2 cellular contexts compared by ENCODE assay signal in the genomic region with DNA sequence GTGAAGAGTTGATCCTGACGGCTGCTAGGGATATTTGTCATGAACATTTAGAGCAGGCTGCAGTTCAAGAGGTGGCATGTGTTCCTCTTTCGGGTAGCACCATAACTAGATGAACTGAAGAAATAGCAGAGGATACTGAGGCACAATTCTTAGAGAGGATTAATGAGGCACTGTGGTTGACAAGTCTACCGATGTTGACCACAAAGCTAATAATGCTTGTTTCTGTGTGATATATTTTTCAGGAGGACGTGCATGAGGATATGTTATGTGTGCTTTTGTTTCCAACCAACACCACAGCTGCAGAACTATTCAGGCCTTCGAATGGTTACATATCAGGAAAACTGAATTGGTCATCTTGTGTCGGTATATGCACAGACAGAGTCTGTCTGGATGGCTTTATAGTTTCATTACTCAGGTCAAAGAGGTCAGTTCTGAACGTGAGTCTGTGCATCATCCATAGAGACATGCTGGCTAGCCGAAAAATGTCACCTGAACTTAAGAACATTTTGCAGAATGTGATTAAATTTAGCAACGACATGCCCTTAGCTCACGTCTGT.
TF ChIP-seq lines count a peak whose summit lies in the region.

No MANE protein-coding gene starts in this region.

TF ChIP-seq in IMR-90, 13 proteins besides CTCF, POLR2A, EP300 and RAD21:
- no peak for TF ChIP-seq FOS (IDR thresholded peaks at IDR 0.05; ENCODE audit: low read depth, low read length)
- TF ChIP-seq CEBPB (IDR thresholded peaks at IDR 0.05; ENCODE audit: low read depth, low read length): no peak
- no peak for TF ChIP-seq SMC3 (IDR thresholded peaks at IDR 0.05; ENCODE audit: low read depth, low read length)
- no peak for TF ChIP-seq RFX5 (IDR thresholded peaks at IDR 0.05; ENCODE audit: low read depth, low read length)
- TF ChIP-seq MXI1 (IDR thresholded peaks at IDR 0.05; ENCODE audit: borderline replicate concordance, low read depth, low read length): no peak
- TF ChIP-seq MAFK (IDR thresholded peaks at IDR 0.05; ENCODE audit: low read depth, low read length): no peak
- no peak for TF ChIP-seq ELK1 (IDR thresholded peaks at IDR 0.05; ENCODE audit: borderline replicate concordance, low read depth, low read length)
- no peak for TF ChIP-seq USF2 (IDR thresholded peaks at IDR 0.05; ENCODE audit: low read depth, low read length)
- TF ChIP-seq MAZ (IDR thresholded peaks at IDR 0.05; ENCODE audit: borderline replicate concordance, low read depth, low read length): no peak
- TF ChIP-seq NFE2L2 (IDR thresholded peaks at IDR 0.05; ENCODE audit: low read depth, low read length): no peak
- no peak for TF ChIP-seq CHD1 (IDR thresholded peaks at IDR 0.05; ENCODE audit: low read depth, low read length)
- TF ChIP-seq BHLHE40 (IDR thresholded peaks at IDR 0.05; ENCODE audit: low read depth, low read length): no peak
- no peak for TF ChIP-seq RCOR1 (IDR thresholded peaks at IDR 0.05; ENCODE audit: insufficient replicate concordance, low read length)

TF ChIP-seq in GM12878, 131 proteins besides CTCF, POLR2A, EP300 and RAD21:
- TF ChIP-seq, protein P1, sequence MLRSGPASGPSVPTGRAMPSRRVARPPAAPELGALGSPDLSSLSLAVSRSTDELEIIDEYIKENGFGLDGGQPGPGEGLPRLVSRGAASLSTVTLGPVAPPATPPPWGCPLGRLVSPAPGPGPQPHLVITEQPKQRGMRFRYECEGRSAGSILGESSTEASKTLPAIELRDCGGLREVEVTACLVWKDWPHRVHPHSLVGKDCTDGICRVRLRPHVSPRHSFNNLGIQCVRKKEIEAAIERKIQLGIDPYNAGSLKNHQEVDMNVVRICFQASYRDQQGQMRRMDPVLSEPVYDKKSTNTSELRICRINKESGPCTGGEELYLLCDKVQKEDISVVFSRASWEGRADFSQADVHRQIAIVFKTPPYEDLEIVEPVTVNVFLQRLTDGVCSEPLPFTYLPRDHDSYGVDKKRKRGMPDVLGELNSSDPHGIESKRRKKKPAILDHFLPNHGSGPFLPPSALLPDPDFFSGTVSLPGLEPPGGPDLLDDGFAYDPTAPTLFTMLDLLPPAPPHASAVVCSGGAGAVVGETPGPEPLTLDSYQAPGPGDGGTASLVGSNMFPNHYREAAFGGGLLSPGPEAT (IDR thresholded peaks at IDR 0.05; ENCODE audit: low read depth): 0 out of 2 replicates have a peak, but pooled peaks have one; percentile 25
- TF ChIP-seq DPF2 (IDR thresholded peaks at IDR 0.05) (peak; percentile 84), IKZF2 (IDR thresholded peaks at IDR 0.05) (peak; percentile 50 to 74; a peak in 2 of 4 replicates), MTA2 (IDR thresholded peaks at IDR 0.05; ENCODE audit: low read depth) (peak; percentile 96), CHD1 (IDR thresholded peaks at IDR 0.05; ENCODE audit: low read depth, low read length) (no peak), NR2F1 (conservative IDR thresholded peaks at IDR 0.05) (peak; percentile 83), SREBF1 (IDR thresholded peaks at IDR 0.05; ENCODE audit: low read length) (no peak), IKZF1 (conservative IDR thresholded peaks at IDR 0.05) (peak; percentile 81), ATF7 (IDR thresholded peaks at IDR 0.05; ENCODE audit: low read depth) (peak; percentile 40; the same call in 1 of the 2 replicates), BHLHE40 (IDR thresholded peaks at IDR 0.05; ENCODE audit: borderline replicate concordance in 1 of 2, low read depth in 2 of 2, low read length in 1 of 2) (peak in 1 of 2 experiments; percentile 73; a peak in 1 of 4 replicates), MYC (IDR thresholded peaks at IDR 0.05; ENCODE audit: insufficient read depth, insufficient read length, insufficient replicate concordance, low read length, severe bottlenecking) (no peak), ZNF217 (IDR thresholded peaks at IDR 0.05) (no peak)
- TF ChIP-seq, protein P2, sequence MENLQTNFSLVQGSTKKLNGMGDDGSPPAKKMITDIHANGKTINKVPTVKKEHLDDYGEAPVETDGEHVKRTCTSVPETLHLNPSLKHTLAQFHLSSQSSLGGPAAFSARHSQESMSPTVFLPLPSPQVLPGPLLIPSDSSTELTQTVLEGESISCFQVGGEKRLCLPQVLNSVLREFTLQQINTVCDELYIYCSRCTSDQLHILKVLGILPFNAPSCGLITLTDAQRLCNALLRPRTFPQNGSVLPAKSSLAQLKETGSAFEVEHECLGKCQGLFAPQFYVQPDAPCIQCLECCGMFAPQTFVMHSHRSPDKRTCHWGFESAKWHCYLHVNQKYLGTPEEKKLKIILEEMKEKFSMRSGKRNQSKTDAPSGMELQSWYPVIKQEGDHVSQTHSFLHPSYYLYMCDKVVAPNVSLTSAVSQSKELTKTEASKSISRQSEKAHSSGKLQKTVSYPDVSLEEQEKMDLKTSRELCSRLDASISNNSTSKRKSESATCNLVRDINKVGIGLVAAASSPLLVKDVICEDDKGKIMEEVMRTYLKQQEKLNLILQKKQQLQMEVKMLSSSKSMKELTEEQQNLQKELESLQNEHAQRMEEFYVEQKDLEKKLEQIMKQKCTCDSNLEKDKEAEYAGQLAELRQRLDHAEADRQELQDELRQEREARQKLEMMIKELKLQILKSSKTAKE (IDR thresholded peaks at IDR 0.05; ENCODE audit: low read depth, poor library complexity, severe bottlenecking): peak; percentile 27
- TF ChIP-seq, protein P3, sequence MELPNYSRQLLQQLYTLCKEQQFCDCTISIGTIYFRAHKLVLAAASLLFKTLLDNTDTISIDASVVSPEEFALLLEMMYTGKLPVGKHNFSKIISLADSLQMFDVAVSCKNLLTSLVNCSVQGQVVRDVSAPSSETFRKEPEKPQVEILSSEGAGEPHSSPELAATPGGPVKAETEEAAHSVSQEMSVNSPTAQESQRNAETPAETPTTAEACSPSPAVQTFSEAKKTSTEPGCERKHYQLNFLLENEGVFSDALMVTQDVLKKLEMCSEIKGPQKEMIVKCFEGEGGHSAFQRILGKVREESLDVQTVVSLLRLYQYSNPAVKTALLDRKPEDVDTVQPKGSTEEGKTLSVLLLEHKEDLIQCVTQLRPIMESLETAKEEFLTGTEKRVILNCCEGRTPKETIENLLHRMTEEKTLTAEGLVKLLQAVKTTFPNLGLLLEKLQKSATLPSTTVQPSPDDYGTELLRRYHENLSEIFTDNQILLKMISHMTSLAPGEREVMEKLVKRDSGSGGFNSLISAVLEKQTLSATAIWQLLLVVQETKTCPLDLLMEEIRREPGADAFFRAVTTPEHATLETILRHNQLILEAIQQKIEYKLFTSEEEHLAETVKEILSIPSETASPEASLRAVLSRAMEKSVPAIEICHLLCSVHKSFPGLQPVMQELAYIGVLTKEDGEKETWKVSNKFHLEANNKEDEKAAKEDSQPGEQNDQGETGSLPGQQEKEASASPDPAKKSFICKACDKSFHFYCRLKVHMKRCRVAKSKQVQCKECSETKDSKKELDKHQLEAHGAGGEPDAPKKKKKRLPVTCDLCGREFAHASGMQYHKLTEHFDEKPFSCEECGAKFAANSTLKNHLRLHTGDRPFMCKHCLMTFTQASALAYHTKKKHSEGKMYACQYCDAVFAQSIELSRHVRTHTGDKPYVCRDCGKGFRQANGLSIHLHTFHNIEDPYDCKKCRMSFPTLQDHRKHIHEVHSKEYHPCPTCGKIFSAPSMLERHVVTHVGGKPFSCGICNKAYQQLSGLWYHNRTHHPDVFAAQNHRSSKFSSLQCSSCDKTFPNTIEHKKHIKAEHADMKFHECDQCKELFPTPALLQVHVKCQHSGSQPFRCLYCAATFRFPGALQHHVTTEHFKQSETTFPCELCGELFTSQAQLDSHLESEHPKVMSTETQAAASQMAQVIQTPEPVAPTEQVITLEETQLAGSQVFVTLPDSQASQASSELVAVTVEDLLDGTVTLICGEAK (IDR thresholded peaks at IDR 0.05; ENCODE audit: borderline replicate concordance): no peak
- TF ChIP-seq, protein P4, sequence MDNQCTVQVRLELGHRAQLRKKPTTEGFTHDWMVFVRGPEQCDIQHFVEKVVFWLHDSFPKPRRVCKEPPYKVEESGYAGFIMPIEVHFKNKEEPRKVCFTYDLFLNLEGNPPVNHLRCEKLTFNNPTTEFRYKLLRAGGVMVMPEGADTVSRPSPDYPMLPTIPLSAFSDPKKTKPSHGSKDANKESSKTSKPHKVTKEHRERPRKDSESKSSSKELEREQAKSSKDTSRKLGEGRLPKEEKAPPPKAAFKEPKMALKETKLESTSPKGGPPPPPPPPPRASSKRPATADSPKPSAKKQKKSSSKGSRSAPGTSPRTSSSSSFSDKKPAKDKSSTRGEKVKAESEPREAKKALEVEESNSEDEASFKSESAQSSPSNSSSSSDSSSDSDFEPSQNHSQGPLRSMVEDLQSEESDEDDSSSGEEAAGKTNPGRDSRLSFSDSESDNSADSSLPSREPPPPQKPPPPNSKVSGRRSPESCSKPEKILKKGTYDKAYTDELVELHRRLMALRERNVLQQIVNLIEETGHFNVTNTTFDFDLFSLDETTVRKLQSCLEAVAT (IDR thresholded peaks at IDR 0.05): peak; percentile 82
- TF ChIP-seq, protein P5, sequence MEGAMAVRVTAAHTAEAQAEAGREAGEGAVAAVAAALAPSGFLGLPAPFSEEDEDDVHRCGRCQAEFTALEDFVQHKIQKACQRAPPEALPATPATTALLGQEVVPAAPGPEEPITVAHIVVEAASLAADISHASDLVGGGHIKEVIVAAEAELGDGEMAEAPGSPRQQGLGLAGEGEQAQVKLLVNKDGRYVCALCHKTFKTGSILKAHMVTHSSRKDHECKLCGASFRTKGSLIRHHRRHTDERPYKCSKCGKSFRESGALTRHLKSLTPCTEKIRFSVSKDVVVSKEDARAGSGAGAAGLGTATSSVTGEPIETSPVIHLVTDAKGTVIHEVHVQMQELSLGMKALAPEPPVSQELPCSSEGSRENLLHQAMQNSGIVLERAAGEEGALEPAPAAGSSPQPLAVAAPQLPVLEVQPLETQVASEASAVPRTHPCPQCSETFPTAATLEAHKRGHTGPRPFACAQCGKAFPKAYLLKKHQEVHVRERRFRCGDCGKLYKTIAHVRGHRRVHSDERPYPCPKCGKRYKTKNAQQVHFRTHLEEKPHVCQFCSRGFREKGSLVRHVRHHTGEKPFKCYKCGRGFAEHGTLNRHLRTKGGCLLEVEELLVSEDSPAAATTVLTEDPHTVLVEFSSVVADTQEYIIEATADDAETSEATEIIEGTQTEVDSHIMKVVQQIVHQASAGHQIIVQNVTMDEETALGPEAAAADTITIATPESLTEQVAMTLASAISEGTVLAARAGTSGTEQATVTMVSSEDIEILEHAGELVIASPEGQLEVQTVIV (IDR thresholded peaks at IDR 0.05; ENCODE audit: borderline replicate concordance, partially characterized antibody): no peak
